9 cellular contexts compared by ENCODE assay signal in genomic region chr18:33270297-33270696, GRCh38.
"Had no signal": no experiment of that assay in that cellular context is flagged by ENCODE, and none has a peak within 500 bp of the region (broad histone marks: within the 10 kb centered on the region; RNA-seq: fewer than 3 reads in every experiment).

No MANE protein-coding gene starts in this region.

- H3K27ac ChIP-seq: GM23248 had no signal

- DNase-seq: GM23248, GOT3, H7, H9, HCEC 1CT, HFFc6 had no signal

- H2AFZ ChIP-seq: GM23248, GM23338 had no signal

- H3K9me3 ChIP-seq: HAP-1 had no signal

- ATAC-seq: GM23338, HCT116 had no signal

- H3K9ac ChIP-seq: GM23248 had no signal

- H3K4me3 ChIP-seq: GM23248, GM23338, HAP-1 had no signal

- H3K36me3 ChIP-seq: HAP-1 had no signal
